Comparison of ENCODE assay signal across 20 cellular contexts in genomic region chr22:37571992-37572373, GRCh38. TPM values are rescaled to one million over a fixed set of nuclear protein-coding genes. Genes with fewer than 3 reads are reported as not detected.
"Had no signal": no experiment of that assay in that cellular context is flagged by ENCODE, and none has a peak within 500 bp of the region (broad histone marks: within the 10 kb centered on the region; RNA-seq: fewer than 3 reads in every experiment).

No MANE protein-coding gene starts in this region.

- DNase-seq: activated CD4-positive, alpha-beta T cell treated with anti-CD3 and anti-CD28 coated beads, Interleukin-2, amount 50 U/mL, for 1 hour; activated CD8-positive, alpha-beta memory T cell treated with anti-CD3 and anti-CD28 coated beads, Interleukin-2, amount 50 U/mL, for 4 hours; activated effector memory CD4-positive, alpha-beta T cell treated with anti-CD3 and anti-CD28 coated beads, Interleukin-2, amount 50 U/mL, for 16 hours; activated T-cell treated with anti-CD3 and anti-CD28 coated beads, Interleukin-2, amount 50 U/mL, for 4 hours; erythroblast; foreskin melanocyte; kidney; left lung; midbrain; stimulated activated CD4-positive, alpha-beta T cell treated with anti-CD3 and anti-CD28 coated beads, Interleukin-2, amount 100 ng/mL, for 24 hours; stimulated activated naive CD4-positive, alpha-beta T cell treated with Interleukin-2 at 50 U/mL for 16 hours; T-cell; transverse colon had no signal

- H3K9me3 Mint-ChIP-seq: activated naive CD4-positive, alpha-beta T cell treated with anti-CD3 and anti-CD28 coated beads, Interleukin-2, amount 50 U/mL, for 24 hours; activated T-cell treated with anti-CD3 and anti-CD28 coated beads, Interleukin-2, amount 50 U/mL, for 4 hours; nephron; T-cell had no signal

- H3K27ac ChIP-seq: left lung, vagina had no signal

- H3K9me3 ChIP-seq: left lung, transverse colon, vagina had no signal

- H3K36me3 Mint-ChIP-seq: activated naive CD4-positive, alpha-beta T cell treated with anti-CD3 and anti-CD28 coated beads, Interleukin-2, amount 50 U/mL, for 24 hours; T-cell had no signal

- ATAC-seq: activated CD4-positive, CD25-positive, alpha-beta regulatory T cell treated with anti-CD3 and anti-CD28 coated beads, Interleukin-2, amount 50 U/mL, for 24 hours; activated T-cell treated with anti-CD3 and anti-CD28 coated beads, Interleukin-2, amount 50 U/mL, for 4 hours; left lung; T-cell had no signal

- H3K27me3 Mint-ChIP-seq: activated naive CD4-positive, alpha-beta T cell treated with anti-CD3 and anti-CD28 coated beads, Interleukin-2, amount 50 U/mL, for 24 hours had no signal

- H3K27me3 ChIP-seq: left lung, transverse colon, vagina had no signal

- H3K4me3 ChIP-seq: left lung, transverse colon, vagina had no signal

- H3K36me3 ChIP-seq: transverse colon had no signal

- H3K4me3 Mint-ChIP-seq: activated naive CD4-positive, alpha-beta T cell treated with anti-CD3 and anti-CD28 coated beads, Interleukin-2, amount 50 U/mL, for 24 hours; activated T-cell treated with anti-CD3 and anti-CD28 coated beads, Interleukin-2, amount 50 U/mL, for 4 hours; nephron; T-cell had no signal

- H3K27ac Mint-ChIP-seq: nephron, T-cell had no signal

RNA-seq across cellular contexts. Expression of gene LGALS2, which starts 7.9 kb away (rescaled TPM):
- total RNA-seq: activated T-cell treated with anti-CD3 and anti-CD28 coated beads, Interleukin-2, amount 50 U/mL, for 4 hours; chondrocyte; lung microvascular endothelial cell; posterior vena cava; vagina had no signal
